ENCODE assay signal across 1 cellular context in the genomic region with DNA sequence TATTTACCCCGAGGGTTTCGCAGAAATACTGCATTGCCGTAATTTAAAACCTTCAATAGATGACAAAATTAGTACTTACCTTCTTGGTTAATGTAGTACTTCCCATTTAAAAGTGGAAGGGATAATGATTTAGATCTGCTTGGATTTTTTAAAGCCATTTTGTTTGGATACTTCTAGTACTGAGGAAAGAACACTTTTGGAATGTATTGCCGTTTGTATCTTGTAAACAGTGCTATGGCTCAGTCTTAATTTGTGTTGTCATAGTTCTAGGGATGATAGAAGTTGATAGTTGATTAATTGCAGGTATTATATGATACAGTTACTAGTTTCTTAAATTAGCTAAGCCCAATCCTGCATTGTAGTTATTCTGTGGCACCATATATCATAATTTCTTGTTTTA.
TF ChIP-seq lines count a peak whose summit lies in the region.

No MANE protein-coding gene starts in this region.

TF ChIP-seq in IMR-90, 13 proteins besides CTCF, POLR2A, EP300 and RAD21 (continued from another document):
- TF ChIP-seq ELK1 (IDR thresholded peaks at IDR 0.05; ENCODE audit: borderline replicate concordance, low read depth, low read length) = no peak
- no peak for TF ChIP-seq RFX5 (IDR thresholded peaks at IDR 0.05; ENCODE audit: low read depth, low read length)
- TF ChIP-seq RCOR1 (IDR thresholded peaks at IDR 0.05; ENCODE audit: insufficient replicate concordance, low read length) = no peak
- TF ChIP-seq MXI1 (IDR thresholded peaks at IDR 0.05; ENCODE audit: borderline replicate concordance, low read depth, low read length) = no peak
- no peak for TF ChIP-seq SMC3 (IDR thresholded peaks at IDR 0.05; ENCODE audit: low read depth, low read length)
- TF ChIP-seq MAFK (IDR thresholded peaks at IDR 0.05; ENCODE audit: low read depth, low read length) = no peak
- no peak for TF ChIP-seq USF2 (IDR thresholded peaks at IDR 0.05; ENCODE audit: low read depth, low read length)
- TF ChIP-seq NFE2L2 (IDR thresholded peaks at IDR 0.05; ENCODE audit: low read depth, low read length) = no peak
- no peak for TF ChIP-seq CHD1 (IDR thresholded peaks at IDR 0.05; ENCODE audit: low read depth, low read length)
- no peak for TF ChIP-seq BHLHE40 (IDR thresholded peaks at IDR 0.05; ENCODE audit: low read depth, low read length)
